Comparison of ENCODE assay signal across 7 cellular contexts in the genomic region with DNA sequence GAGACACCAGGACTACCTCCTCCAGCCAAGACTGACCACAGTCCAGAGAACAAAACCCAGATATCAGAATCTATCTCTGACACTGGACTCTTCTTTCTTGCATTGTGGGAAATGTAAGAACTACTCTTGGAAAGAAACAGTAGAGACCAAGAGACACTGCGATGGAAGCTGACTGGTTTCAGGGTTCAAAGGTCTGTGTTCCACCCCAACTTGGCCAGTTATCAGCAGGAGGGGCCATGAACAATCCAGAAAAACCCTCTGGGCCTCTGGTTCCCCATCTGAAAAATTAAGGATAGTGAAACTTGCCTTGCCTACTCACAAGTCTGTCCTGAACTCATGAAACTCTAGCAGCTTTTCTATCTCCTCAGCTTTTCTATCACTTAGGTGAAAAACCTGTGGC.
"Had no signal": no experiment of that assay in that cellular context is flagged by ENCODE, and none has a peak within 500 bp of the region (broad histone marks: within the 10 kb centered on the region; RNA-seq: fewer than 3 reads in every experiment).

No MANE protein-coding gene starts in this region.

- H3K4me3 ChIP-seq: GM23248, HAP-1 had no signal

- H3K36me3 ChIP-seq: HAP-1 had no signal

- ATAC-seq: HCT116 had no signal

- H3K27ac ChIP-seq: GM23248 had no signal

- DNase-seq: GM23248, GOT3, H7, HFFc6, KBM-7 had no signal

- H3K9me3 ChIP-seq: HAP-1 had no signal

- H3K9ac ChIP-seq: GM23248 had no signal
